In genomic region chr14:50321009-50321660, GRCh38 we compare ENCODE assay signal across 8 cellular contexts. TPM values are rescaled to one million over a fixed set of nuclear protein-coding genes. Genes with fewer than 3 reads are reported as not detected.
DNase-seq lines count a peak whose midpoint lies in the region; ATAC-seq lines count a peak whose summit lies in the region.

No MANE protein-coding gene starts in this region.

- peaks cover 13% of the 10 kb centered on the region for H3K36me3 Mint-ChIP-seq in activated CD4-positive, alpha-beta memory T cell treated with anti-CD3 and anti-CD28 coated beads, Interleukin-2, amount 10 ng/mL, durations not matched to agents 7 days and 5 days (ENCODE audit: low read depth)

- POLR2A ChIA-PET in activated CD4-positive, alpha-beta memory T cell treated with anti-CD3 and anti-CD28 coated beads, Interleukin-2, amount 10 ng/mL, durations not matched to agents 7 days and 5 days (lab: Charles Lee), result interaction anchor here (0.8 to 2.1 kb wide), 13 partner anchors 9 to 459 kb away, joined by 3 to 19 read pairs (median 5); partner anchors contain the start of genes CDKL1, DMAC2L, L2HGDH and MAP4K5

- no peaks in the 10 kb centered on the region for H3K27me3 Mint-ChIP-seq in activated CD4-positive, alpha-beta memory T cell treated with anti-CD3 and anti-CD28 coated beads, Interleukin-2, amount 10 ng/mL, durations not matched to agents 7 days and 5 days

- H3K9ac ChIP-seq in endocrine pancreas (ENCODE audit: control insufficient read depth, insufficient read depth, low read length), result peak overlapping the region; percentile 77
- H3K9ac ChIP-seq in mucosa of rectum (ENCODE audit: low read depth in 1 of 2, low read length in 2 of 2), result peak overlapping the region in 1 of 2 donors; percentile 18

- CTCF ChIA-PET in activated CD4-positive, alpha-beta memory T cell treated with anti-CD3 and anti-CD28 coated beads, Interleukin-2, amount 10 ng/mL, durations not matched to agents 7 days and 5 days (lab: Charles Lee), result interaction anchor here (0.6 to 3.1 kb wide), 40 partner anchors 8 to 700 kb away, joined by 3 to 40 read pairs (median 4); partner anchors contain the start of genes CDKL1, DMAC2L, DNAAF2 and L2HGDH

- ATAC-seq in GM19452 (IDR thresholded peaks at IDR 0.05; ENCODE audit: unreplicated experiment) (peak; percentile 85), HG03558 (IDR thresholded peaks at IDR 0.05; ENCODE audit: extremely low read depth, unreplicated experiment) (peak; percentile 58)

- no peaks in the 10 kb centered on the region for H3K27me3 ChIP-seq in endocrine pancreas (ENCODE audit: control insufficient read depth, insufficient read depth, low read length)
- no peaks in the 10 kb centered on the region for H3K27me3 ChIP-seq in mucosa of rectum (ENCODE audit: control insufficient read depth in 2 of 2, insufficient read depth in 2 of 2, low read length in 2 of 2)

- H3K4me1 Mint-ChIP-seq in activated CD4-positive, alpha-beta memory T cell treated with anti-CD3 and anti-CD28 coated beads, Interleukin-2, amount 10 ng/mL, durations not matched to agents 7 days and 5 days, result peaks cover 20% of the 10 kb centered on the region

- H3K4me3 ChIP-seq in endocrine pancreas (ENCODE audit: control insufficient read depth, insufficient read depth, low read length) (peak overlapping the region; percentile 60), mucosa of rectum (ENCODE audit: low read length in 2 of 2) (peak overlapping the region; percentile 33 to 58)

- H3K9me3 Mint-ChIP-seq in activated CD4-positive, alpha-beta memory T cell treated with anti-CD3 and anti-CD28 coated beads, Interleukin-2, amount 10 ng/mL, durations not matched to agents 7 days and 5 days, result no peaks in the 10 kb centered on the region

- peak overlapping the region; percentile 54 to 74 for H3K27ac ChIP-seq in mucosa of rectum (ENCODE audit: low read depth in 2 of 2, low read length in 2 of 2)

- H3K36me3 ChIP-seq in endocrine pancreas (ENCODE audit: control insufficient read depth, insufficient read depth, low read length), result no peaks in the 10 kb centered on the region
- H3K36me3 ChIP-seq in mucosa of rectum (ENCODE audit: control insufficient read depth in 2 of 2, insufficient read depth in 2 of 2, low read length in 2 of 2), result peaks cover 6 to 11% of the 10 kb centered on the region in 2 donors

- peak; percentile 87 for DNase-seq in COLO829 (ENCODE audit: low spot score)
- DNase-seq in NCI-H748 treated with DMSO at 0.1 percent for 48 hours (lab: John Stamatoyannopoulos, UW), result peak; percentile 88
- peak; percentile 74 for DNase-seq in activated CD4-positive, alpha-beta memory T cell treated with anti-CD3 and anti-CD28 coated beads, Interleukin-2, amount 10 ng/mL, durations not matched to agents 7 days and 5 days
- DNase-seq in stimulated activated CD8-positive, alpha-beta memory T cell treated with anti-CD3 and anti-CD28 coated beads, Interleukin-7, amount 100 ng/mL, for 1 hour (ENCODE audit: low read depth in 2 of 2), result peak; percentile 17 to 41

- H3K4me3 Mint-ChIP-seq in activated CD4-positive, alpha-beta memory T cell treated with anti-CD3 and anti-CD28 coated beads, Interleukin-2, amount 10 ng/mL, durations not matched to agents 7 days and 5 days, result no peak overlapping the region

- no peak overlapping the region for H3K27ac Mint-ChIP-seq in activated CD4-positive, alpha-beta memory T cell treated with anti-CD3 and anti-CD28 coated beads, Interleukin-2, amount 10 ng/mL, durations not matched to agents 7 days and 5 days

- H3K4me1 ChIP-seq in endocrine pancreas (ENCODE audit: control insufficient read depth, insufficient read depth, low read length), result peaks cover 12% of the 10 kb centered on the region
- peaks cover 8% of the 10 kb centered on the region in 2 donors for H3K4me1 ChIP-seq in mucosa of rectum (ENCODE audit: control insufficient read depth in 2 of 2, insufficient read depth in 2 of 2, low read length in 2 of 2)

- H3K9me3 ChIP-seq in endocrine pancreas (ENCODE audit: control insufficient read depth, low read length) (no peaks in the 10 kb centered on the region), mucosa of rectum (ENCODE audit: control insufficient read depth in 2 of 2, low read length in 2 of 2) (no peaks in the 10 kb centered on the region)

RNA-seq across cellular contexts. Expression of gene DMAC2L, which starts 9.0 kb away (rescaled TPM):
- 10 to 100 TPM; 12.2 to 12.6 TPM for total RNA-seq in activated CD4-positive, alpha-beta memory T cell treated with anti-CD3 and anti-CD28 coated beads, Interleukin-2, amount 10 ng/mL, durations not matched to agents 7 days and 5 days

RNA-seq across cellular contexts. Expression of gene L2HGDH, which starts 9.1 kb away (rescaled TPM):
- total RNA-seq in activated CD4-positive, alpha-beta memory T cell treated with anti-CD3 and anti-CD28 coated beads, Interleukin-2, amount 10 ng/mL, durations not matched to agents 7 days and 5 days, result 10 to 100 TPM in 1 of 2 experiments, 1 to 10 TPM in 1; 9.7 to 10.0 TPM

Comparison
In these comparisons a context has a peak if more than half of its experiments do, and no peak if none do; other contexts are left out.
1. Peak in every context shown above with its lines: DNase-seq, ATAC-seq, H3K4me3 ChIP-seq and H3K27ac ChIP-seq.
2. DNase-seq: peak in every context shown above with its lines; median percentile 88 in NCI-H748 treated with DMSO at 0.1 percent for 48 hours; 87 in COLO829; 74 in activated CD4-positive, alpha-beta memory T cell treated with anti-CD3 and anti-CD28 coated beads, Interleukin-2, amount 10 ng/mL, durations not matched to agents 7 days and 5 days; 29 in stimulated activated CD8-positive, alpha-beta memory T cell treated with anti-CD3 and anti-CD28 coated beads, Interleukin-7, amount 100 ng/mL, for 1 hour.